In genomic region chr20:51654495-51654894, GRCh38 we compare ENCODE assay signal across 24 cellular contexts.
A peak's percentile ranks its signal among the peaks of the same experiment; 100 is the strongest.
DNase-seq lines count a peak whose midpoint lies in the region; ATAC-seq, FAIRE-seq and TF ChIP-seq lines count a peak whose summit lies in the region.
"Had no signal": no experiment of that assay in that cellular context is flagged by ENCODE, and none has a peak within 500 bp of the region (broad histone marks: within the 10 kb centered on the region; RNA-seq: fewer than 3 reads in every experiment).

No MANE protein-coding gene starts in this region.

- H3K27me3 ChIP-seq in HepG2 (ENCODE audit: control insufficient read depth in 1 of 2, insufficient read depth in 2 of 2, low read length in 2 of 2) = no peaks in the 10 kb centered on the region
- no peaks in the 10 kb centered on the region for H3K27me3 ChIP-seq in right lobe of liver
- H3K27me3 ChIP-seq in H9 (ENCODE audit: insufficient read depth, low read length) = no peaks in the 10 kb centered on the region
- H3K27me3 ChIP-seq in foreskin keratinocyte = no peaks in the 10 kb centered on the region
- H3K27me3 ChIP-seq: BE2C; BLaER1 treated with 17β-estradiol and CSF1 and Interleukin-3, amounts not matched to agents 10 nM and 100 nM had no signal

- H4K91ac ChIP-seq in H9 (ENCODE audit: insufficient read length, low read depth, low read length) = no peak overlapping the region

- H3K36me3 ChIP-seq in HepG2 (replicated peaks in 1 of 2; ENCODE audit: control insufficient read depth in 1 of 2, insufficient read depth in 2 of 2, low read length in 2 of 2) = peaks cover 6 to 9% of the 10 kb centered on the region in 2 experiments; a peak in 4 of 5 replicates
- H3K36me3 ChIP-seq in right lobe of liver = no peaks in the 10 kb centered on the region
- H3K36me3 ChIP-seq: BE2C had no signal

- H3K27ac Mint-ChIP-seq in H9 (peak overlapping the region in 2 of 3 experiments; percentile 39 to 79; a peak in 1 of 7 replicates), WTC11 (no peak overlapping the region)
- no peak overlapping the region for H3K27ac Mint-ChIP-seq in activated CD8-positive, alpha-beta T cell treated with anti-CD3 and anti-CD28 coated beads, Interleukin-2, amount 10 ng/mL, durations not matched to agents 7 days and 5 days
- H3K27ac Mint-ChIP-seq: CD4-positive, alpha-beta T cell had no signal

- no peak overlapping the region for H3K56ac ChIP-seq in H9 (ENCODE audit: insufficient read length, low read depth, low read length)

- no peak overlapping the region for H3K4me3 ChIP-seq in HepG2 (replicated peaks in 1 of 3; ENCODE audit: insufficient read depth in 1 of 3, low read depth in 2 of 3, low read length in 3 of 3)
- no peak overlapping the region for H3K4me3 ChIP-seq in right lobe of liver
- H3K4me3 ChIP-seq: BLaER1 treated with 17β-estradiol and CSF1 and Interleukin-3, amounts not matched to agents 10 nM and 100 nM; GM23248 had no signal

- no peaks in the 10 kb centered on the region for H4K20me1 ChIP-seq in HepG2 (ENCODE audit: insufficient read depth, low read length)
- no peaks in the 10 kb centered on the region for H4K20me1 ChIP-seq in H9 (ENCODE audit: control insufficient read depth, insufficient read depth, insufficient read length)
- H4K20me1 ChIP-seq: BLaER1 treated with 17β-estradiol and CSF1 and Interleukin-3, amounts not matched to agents 10 nM and 100 nM had no signal

- no peak for FAIRE-seq in HepG2 (lab: Jason Lieb, UNC)
- FAIRE-seq: A204.1, G401.6, GM12892 had no signal

- H3K9me3 ChIP-seq in HepG2 (ENCODE audit: low read length) (no peaks in the 10 kb centered on the region), right lobe of liver (no peaks in the 10 kb centered on the region), H9 (ENCODE audit: control insufficient read depth, low read depth, low read length) (no peaks in the 10 kb centered on the region)
- H3K9me3 ChIP-seq: BE2C; BLaER1 treated with 17β-estradiol and CSF1 and Interleukin-3, amounts not matched to agents 10 nM and 100 nM had no signal

- no peak overlapping the region for H4K5ac ChIP-seq in H9 (ENCODE audit: insufficient read length, low read depth, low read length)

- H3T11ph ChIP-seq in H9 (ENCODE audit: low read length) = no peak overlapping the region

- no peak overlapping the region for H2BK15ac ChIP-seq in H9 (ENCODE audit: low read depth, low read length)

- H2BK120ac ChIP-seq in H9 (ENCODE audit: low read depth, low read length, poor library complexity, severe bottlenecking) = no peak overlapping the region

- H3K9me3 Mint-ChIP-seq in H9 (no peaks in the 10 kb centered on the region), WTC11 (no peaks in the 10 kb centered on the region)
- no peaks in the 10 kb centered on the region for H3K9me3 Mint-ChIP-seq in activated CD8-positive, alpha-beta T cell treated with anti-CD3 and anti-CD28 coated beads, Interleukin-2, amount 10 ng/mL, durations not matched to agents 7 days and 5 days (ENCODE audit: insufficient read depth)
- H3K9me3 Mint-ChIP-seq: CD14-positive monocyte; CD4-positive, alpha-beta T cell; CD8-positive, alpha-beta memory T cell had no signal

- peaks cover 0 to 3% (median 0%) of the 10 kb centered on the region in 3 experiments; a peak in 3 of 7 replicates for H3K36me3 Mint-ChIP-seq in H9 (ENCODE audit: insufficient read depth in 1 of 3, low read depth in 3 of 3)
- H3K36me3 Mint-ChIP-seq in WTC11 = no peaks in the 10 kb centered on the region
- no peaks in the 10 kb centered on the region for H3K36me3 Mint-ChIP-seq in activated CD8-positive, alpha-beta T cell treated with anti-CD3 and anti-CD28 coated beads, Interleukin-2, amount 10 ng/mL, durations not matched to agents 7 days and 5 days (ENCODE audit: low read depth)
- H3K36me3 Mint-ChIP-seq: CD14-positive monocyte had no signal

- TF ChIP-seq CTCF in HepG2 (CRISPR knock-in tag; IDR thresholded peaks at IDR 0.05) (no peak), right lobe of liver (IDR thresholded peaks at IDR 0.05) (no peak), H9 (conservative IDR thresholded peaks at IDR 0.05) (no peak), WTC11 (IDR thresholded peaks at IDR 0.05) (no peak), foreskin keratinocyte (conservative IDR thresholded peaks at IDR 0.05) (no peak)

- H3K4me1 ChIP-seq in HepG2 (ENCODE audit: insufficient read depth, low read length) (peaks cover 24% of the 10 kb centered on the region), right lobe of liver (no peaks in the 10 kb centered on the region), H9 (ENCODE audit: insufficient read depth, low read length) (no peaks in the 10 kb centered on the region), foreskin keratinocyte (peaks cover 12% of the 10 kb centered on the region)
- H3K4me1 ChIP-seq: BE2C had no signal

- no peaks in the 10 kb centered on the region for H3K27me3 Mint-ChIP-seq in H9 (ENCODE audit: low read depth)
- H3K27me3 Mint-ChIP-seq in WTC11 (ENCODE audit: low read depth) = no peaks in the 10 kb centered on the region
- H3K27me3 Mint-ChIP-seq in activated CD8-positive, alpha-beta T cell treated with anti-CD3 and anti-CD28 coated beads, Interleukin-2, amount 10 ng/mL, durations not matched to agents 7 days and 5 days (ENCODE audit: low read depth) = no peaks in the 10 kb centered on the region
- H3K27me3 Mint-ChIP-seq: CD4-positive, alpha-beta T cell had no signal

- H3K14ac ChIP-seq in H9 (ENCODE audit: insufficient read depth, low read length) = no peak overlapping the region

- H3K79me2 ChIP-seq in HepG2 (ENCODE audit: insufficient read depth, low read length) = no peaks in the 10 kb centered on the region
- no peaks in the 10 kb centered on the region for H3K79me2 ChIP-seq in H9 (ENCODE audit: insufficient read depth, low read length)

- H3K79me1 ChIP-seq in H9 (ENCODE audit: insufficient read depth, low read depth, low read length, poor library complexity, severe bottlenecking) = no peaks in the 10 kb centered on the region

- no peak overlapping the region for H2BK12ac ChIP-seq in H9 (ENCODE audit: insufficient read length, low read depth, low read length)

- POLR2A ChIA-PET in HepG2 (lab: Yijun Ruan, JAX) = no interaction called here
- POLR2A ChIA-PET in WTC11 (lab: Charles Lee) = no interaction called here
- POLR2A ChIA-PET in activated CD8-positive, alpha-beta T cell treated with anti-CD3 and anti-CD28 coated beads, Interleukin-2, amount 10 ng/mL, durations not matched to agents 7 days and 5 days (lab: Charles Lee) = no interaction called here

- H3K9ac ChIP-seq in HepG2 (ENCODE audit: insufficient read depth, low read depth, low read length) (no peak overlapping the region), H9 (ENCODE audit: extremely low read depth, insufficient read length, low read length) (no peak overlapping the region)
- H3K9ac ChIP-seq: BLaER1 treated with 17β-estradiol and CSF1 and Interleukin-3, amounts not matched to agents 10 nM and 100 nM; GM23248 had no signal

- no peak overlapping the region for H3K4me2 ChIP-seq in HepG2 (ENCODE audit: low read depth, low read length)
- no peak overlapping the region for H3K4me2 ChIP-seq in H9 (ENCODE audit: insufficient read depth, insufficient read length, low read length)

- TF ChIP-seq POLR2A in HepG2 (IDR thresholded peaks at IDR 0.05; ENCODE audit: insufficient read depth in 1 of 2, low read depth in 2 of 2, low read length in 2 of 2) (no peak), right lobe of liver (IDR thresholded peaks at IDR 0.05) (no peak)

- 94% methylated on average over 5 of the region's 5 CpGs for WGBS in HepG2 (ENCODE audit: low lambda C conversion rate)
- WGBS in right lobe of liver (ENCODE audit: insufficient coverage, low coverage, low lambda C conversion rate, missing lambda C conversion rate) = 72% methylated on average over 3 of the region's 5 CpGs
- no CpG with 5 or more reads among the region's 5 CpGs for WGBS in H9 (ENCODE audit: extremely low coverage, insufficient read length, low lambda C conversion rate)

- H2BK5ac ChIP-seq in H9 (ENCODE audit: insufficient read length, low read length) = no peak overlapping the region

- H3K4ac ChIP-seq in H9 (ENCODE audit: low read depth, low read length) = no peak overlapping the region

- intact Hi-C loops in HepG2 (cut with micrococcal nuclease; ENCODE audit: unreplicated experiment) (no loop called here), right lobe of liver (cut with DNase I) (no loop called here)

- H3K23me2 ChIP-seq in H9 (ENCODE audit: insufficient read length, low read depth, low read length, poor library complexity, severe bottlenecking) = no peaks in the 10 kb centered on the region

- no TSS peak for BruUV-seq in HepG2 (replicated peaks; lab: Mats Ljungman, UMichigan)

- no peak overlapping the region for H4K8ac ChIP-seq in H9 (replicated peaks; ENCODE audit: insufficient read length, low read depth, low read length)

- no peak overlapping the region for H3K18ac ChIP-seq in H9 (ENCODE audit: insufficient read length, low read depth, low read length)

- no peak overlapping the region for H3K27ac ChIP-seq in HepG2 (ENCODE audit: extremely low read length, insufficient read depth, low read length)
- no peak overlapping the region for H3K27ac ChIP-seq in right lobe of liver
- H3K27ac ChIP-seq in H9 (ENCODE audit: insufficient read length, low read depth, low read length) = no peak overlapping the region
- H3K27ac ChIP-seq in foreskin keratinocyte = no peak overlapping the region
- H3K27ac ChIP-seq: 22Rv1, GM23248 had no signal

- ATAC-seq in HepG2 (no peak), right lobe of liver (no peak), WTC11 (no peak), foreskin keratinocyte (peak; percentile 31), HG02759 (IDR thresholded peaks at IDR 0.05; ENCODE audit: unreplicated experiment) (no peak)
- no peak for ATAC-seq in activated CD8-positive, alpha-beta T cell treated with anti-CD3 and anti-CD28 coated beads, Interleukin-2, amount 10 ng/mL, durations not matched to agents 7 days and 5 days

- no peak overlapping the region for H2AFZ ChIP-seq in HepG2 (ENCODE audit: low read length)
- H2AFZ ChIP-seq in H9 (ENCODE audit: low read length) = no peak overlapping the region
- H2AFZ ChIP-seq: GM23248 had no signal

- no peak overlapping the region for H3K23ac ChIP-seq in H9 (ENCODE audit: insufficient read length, low read depth, low read length)

- no peak for DNase-seq in HepG2 (ENCODE audit: low spot score)
- DNase-seq in right lobe of liver = no peak
- no peak for DNase-seq in H9
- DNase-seq in WTC11 (ENCODE audit: low spot score) = no peak
- no peak for DNase-seq in foreskin keratinocyte
- no peak for DNase-seq in activated CD8-positive, alpha-beta T cell treated with anti-CD3 and anti-CD28 coated beads, Interleukin-2, amount 10 ng/mL, durations not matched to agents 7 days and 5 days
- no peak for DNase-seq in DMS53 treated with DMSO at 0.1 percent for 48 hours (lab: John Stamatoyannopoulos, UW; ENCODE audit: unreplicated experiment)
- DNase-seq: ACHN; AML-193; BE2C; Calu3; CD4-positive, alpha-beta T cell; CD8-positive, alpha-beta memory T cell; DMS53; DND-41; GM23248; HCEC 1CT had no signal

- no peak for TF ChIP-seq EP300 in HepG2 (IDR thresholded peaks at IDR 0.05; ENCODE audit: low read depth in 2 of 2, low read length in 2 of 2)
- no peak for TF ChIP-seq EP300 in HepG2 (CRISPR knock-in tag; IDR thresholded peaks at IDR 0.05; ENCODE audit: borderline replicate concordance)

- H3K4me3 Mint-ChIP-seq in H9 (no peak overlapping the region), WTC11 (no peak overlapping the region)
- no peak overlapping the region for H3K4me3 Mint-ChIP-seq in activated CD8-positive, alpha-beta T cell treated with anti-CD3 and anti-CD28 coated beads, Interleukin-2, amount 10 ng/mL, durations not matched to agents 7 days and 5 days
- H3K4me3 Mint-ChIP-seq: CD14-positive monocyte; CD4-positive, alpha-beta T cell; CD8-positive, alpha-beta memory T cell had no signal

- TF ChIP-seq RAD21 in HepG2 (CRISPR knock-in tag; IDR thresholded peaks at IDR 0.05) = no peak

- H2BK20ac ChIP-seq in H9 (ENCODE audit: low read depth, low read length, poor library complexity, severe bottlenecking) = no peak overlapping the region

- H2AK5ac ChIP-seq in H9 (ENCODE audit: insufficient read length, low read length) = no peak overlapping the region

- H3K4me1 Mint-ChIP-seq in H9 (peaks cover 6 to 7% of the 10 kb centered on the region in 2 experiments), WTC11 (peaks cover 7% of the 10 kb centered on the region)
- H3K4me1 Mint-ChIP-seq in activated CD8-positive, alpha-beta T cell treated with anti-CD3 and anti-CD28 coated beads, Interleukin-2, amount 10 ng/mL, durations not matched to agents 7 days and 5 days (ENCODE audit: low read depth) = no peaks in the 10 kb centered on the region

- in situ Hi-C loops in HepG2 (cut with HindIII; ENCODE audit: extremely low pct_ligation_motif_present, low pct_unique_long_range_greater_than_20kb) = no loop called here

- CTCF ChIA-PET in HepG2 (lab: Yijun Ruan, JAX; ENCODE audit: low intra/inter-chr PET ratio, low total read pairs) = no interaction called here
- CTCF ChIA-PET in WTC11 (lab: Charles Lee) = interaction anchor here (1.7 kb wide), 1 partner anchor 46 kb away, joined by 5 read pairs; no protein-coding TSS in a partner anchor
- CTCF ChIA-PET in activated CD8-positive, alpha-beta T cell treated with anti-CD3 and anti-CD28 coated beads, Interleukin-2, amount 10 ng/mL, durations not matched to agents 7 days and 5 days (lab: Charles Lee) = no interaction called here

Comparison
In these comparisons a context has a peak if more than half of its experiments do, and no peak if none do; other contexts are left out.
1. H3K27ac Mint-ChIP-seq: peak in H9 (2 of 3); none in WTC11 (single experiment) and activated CD8-positive, alpha-beta T cell treated with anti-CD3 and anti-CD28 coated beads, Interleukin-2, amount 10 ng/mL, durations not matched to agents 7 days and 5 days (single experiment).
2. Of the 50 proteins assayed by ChIP-seq in both HepG2 and WTC11: peak only in HepG2: none; only in WTC11: none; in both: ZNF121; in neither: 49.